Comparison of ENCODE assay signal across 1 cellular context in the genomic region with DNA sequence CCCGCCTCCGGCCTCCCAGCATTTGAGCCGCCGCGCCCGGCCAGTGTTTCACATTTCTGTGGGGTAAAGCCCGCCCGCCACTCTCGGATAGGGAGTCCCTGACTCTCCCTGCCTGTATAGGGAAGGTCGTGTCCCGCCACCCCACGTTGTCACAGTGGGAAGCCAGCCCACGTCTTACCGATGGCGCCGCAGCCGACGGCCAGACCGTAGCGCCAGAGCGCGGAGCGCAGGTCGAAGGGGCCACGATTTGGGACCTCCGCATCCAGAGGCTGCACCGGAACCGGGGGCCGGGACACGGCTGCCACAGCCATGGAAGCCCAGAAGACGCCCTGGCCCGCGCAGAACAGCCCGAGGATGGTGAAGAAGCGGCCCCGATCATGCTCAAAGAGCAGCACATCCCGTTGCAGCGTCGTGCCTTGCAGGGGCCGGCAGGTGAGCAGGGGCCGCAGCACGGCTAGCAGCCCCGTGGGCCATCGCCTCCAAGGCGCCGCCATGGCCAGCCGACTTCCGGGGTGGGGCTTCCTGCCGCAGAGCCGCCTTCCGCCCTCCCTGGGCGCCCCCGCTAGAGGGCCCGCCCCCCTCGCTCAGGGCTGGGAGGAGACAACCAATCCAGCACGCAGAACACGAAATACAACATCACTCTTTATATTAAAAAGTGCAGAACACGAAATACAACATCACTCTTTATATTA.
A peak's percentile ranks its signal among the peaks of the same experiment; 100 is the strongest.
TF ChIP-seq lines count a peak whose summit lies in the region.

A gene with protein sequence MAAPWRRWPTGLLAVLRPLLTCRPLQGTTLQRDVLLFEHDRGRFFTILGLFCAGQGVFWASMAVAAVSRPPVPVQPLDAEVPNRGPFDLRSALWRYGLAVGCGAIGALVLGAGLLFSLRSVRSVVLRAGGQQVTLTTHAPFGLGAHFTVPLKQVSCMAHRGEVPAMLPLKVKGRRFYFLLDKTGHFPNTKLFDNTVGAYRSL (minus strand): TSS at position 506 of the 692 bp plus-strand sequence. CDS start 12 bp downstream, at position 494.

TF ChIP-seq in HepG2, 621 proteins besides CTCF, POLR2A, EP300 and RAD21 (continued from another document and continues in another):
- TF ChIP-seq, protein P1, sequence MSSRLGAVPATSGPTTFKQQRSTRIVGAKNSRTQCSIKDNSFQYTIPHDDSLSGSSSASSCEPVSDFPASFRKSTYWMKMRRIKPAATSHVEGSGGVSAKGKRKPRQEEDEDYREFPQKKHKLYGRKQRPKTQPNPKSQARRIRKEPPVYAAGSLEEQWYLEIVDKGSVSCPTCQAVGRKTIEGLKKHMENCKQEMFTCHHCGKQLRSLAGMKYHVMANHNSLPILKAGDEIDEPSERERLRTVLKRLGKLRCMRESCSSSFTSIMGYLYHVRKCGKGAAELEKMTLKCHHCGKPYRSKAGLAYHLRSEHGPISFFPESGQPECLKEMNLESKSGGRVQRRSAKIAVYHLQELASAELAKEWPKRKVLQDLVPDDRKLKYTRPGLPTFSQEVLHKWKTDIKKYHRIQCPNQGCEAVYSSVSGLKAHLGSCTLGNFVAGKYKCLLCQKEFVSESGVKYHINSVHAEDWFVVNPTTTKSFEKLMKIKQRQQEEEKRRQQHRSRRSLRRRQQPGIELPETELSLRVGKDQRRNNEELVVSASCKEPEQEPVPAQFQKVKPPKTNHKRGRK (CRISPR knock-in tag; IDR thresholded peaks at IDR 0.05), result no peak
- TF ChIP-seq HOXD1 (CRISPR knock-in tag; IDR thresholded peaks at IDR 0.05) (no peak), ZNF569 (CRISPR knock-in tag; IDR thresholded peaks at IDR 0.05; ENCODE audit: borderline replicate concordance) (no peak), ZFP36L1 (CRISPR knock-in tag; IDR thresholded peaks at IDR 0.05) (0 out of 2 replicates have a peak, but pooled peaks have one; percentile 86), PHF20 (CRISPR knock-in tag; IDR thresholded peaks at IDR 0.05) (peak; percentile 89), RBFOX2 (IDR thresholded peaks at IDR 0.05; ENCODE audit: low read depth, low read length) (peak; percentile 99), ZNF615 (CRISPR knock-in tag; IDR thresholded peaks at IDR 0.05; ENCODE audit: borderline replicate concordance) (no peak), RBAK (CRISPR knock-in tag; IDR thresholded peaks at IDR 0.05) (no peak), TOPORS (CRISPR knock-in tag; IDR thresholded peaks at IDR 0.05) (peak; percentile 38; the same call in 1 of the 2 replicates), ZNF329 (CRISPR knock-in tag; IDR thresholded peaks at IDR 0.05; ENCODE audit: low read depth) (no peak), CCAR2 (optimal IDR thresholded peaks at IDR 0.05; ENCODE audit: low read depth, low read length) (no peak), MEIS1 (CRISPR knock-in tag; IDR thresholded peaks at IDR 0.05; ENCODE audit: borderline replicate concordance) (no peak), RFXANK (CRISPR knock-in tag; IDR thresholded peaks at IDR 0.05) (no peak), ZBTB7B (CRISPR knock-in tag; IDR thresholded peaks at IDR 0.05) (peak; percentile 76), THAP11 (CRISPR knock-in tag; IDR thresholded peaks at IDR 0.05) (peak; percentile 85), ZSCAN22 (CRISPR knock-in tag; IDR thresholded peaks at IDR 0.05) (no peak), SP2 (CRISPR knock-in tag; IDR thresholded peaks at IDR 0.05) (peak; percentile 76), DNMT1 (CRISPR knock-in tag; IDR thresholded peaks at IDR 0.05) (no peak), ZSCAN29 (CRISPR knock-in tag; conservative IDR thresholded peaks at IDR 0.05) (no peak), ZBTB21 (CRISPR knock-in tag; IDR thresholded peaks at IDR 0.05) (no peak), SKI (IDR thresholded peaks at IDR 0.05; ENCODE audit: partially characterized antibody) (no peak), FOXA3 (CRISPR knock-in tag; IDR thresholded peaks at IDR 0.05) (peak; percentile 38; the same call in 1 of the 2 replicates), ZNF431 (CRISPR knock-in tag; IDR thresholded peaks at IDR 0.05; ENCODE audit: borderline replicate concordance, low read depth) (0 out of 2 replicates have a peak, but pooled peaks have one; percentile 59), ELF1 (CRISPR knock-in tag; IDR thresholded peaks at IDR 0.05) (peak; percentile 92), ZNF263 (CRISPR knock-in tag; IDR thresholded peaks at IDR 0.05) (no peak), ZNF343 (CRISPR knock-in tag; IDR thresholded peaks at IDR 0.05) (no peak), ZNF775 (CRISPR knock-in tag; IDR thresholded peaks at IDR 0.05; ENCODE audit: borderline replicate concordance) (no peak), KLF12 (CRISPR knock-in tag; IDR thresholded peaks at IDR 0.05; ENCODE audit: borderline replicate concordance) (no peak), HMGA1 (CRISPR knock-in tag; conservative IDR thresholded peaks at IDR 0.05) (no peak), SIX1 (CRISPR knock-in tag; IDR thresholded peaks at IDR 0.05; ENCODE audit: borderline replicate concordance) (no peak), PAWR (CRISPR knock-in tag; IDR thresholded peaks at IDR 0.05; ENCODE audit: borderline replicate concordance) (no peak), TEAD3 (CRISPR knock-in tag; optimal IDR thresholded peaks at IDR 0.05; ENCODE audit: borderline replicate concordance) (no peak), TOE1 (CRISPR knock-in tag; IDR thresholded peaks at IDR 0.05) (no peak)
- TF ChIP-seq, protein P2, sequence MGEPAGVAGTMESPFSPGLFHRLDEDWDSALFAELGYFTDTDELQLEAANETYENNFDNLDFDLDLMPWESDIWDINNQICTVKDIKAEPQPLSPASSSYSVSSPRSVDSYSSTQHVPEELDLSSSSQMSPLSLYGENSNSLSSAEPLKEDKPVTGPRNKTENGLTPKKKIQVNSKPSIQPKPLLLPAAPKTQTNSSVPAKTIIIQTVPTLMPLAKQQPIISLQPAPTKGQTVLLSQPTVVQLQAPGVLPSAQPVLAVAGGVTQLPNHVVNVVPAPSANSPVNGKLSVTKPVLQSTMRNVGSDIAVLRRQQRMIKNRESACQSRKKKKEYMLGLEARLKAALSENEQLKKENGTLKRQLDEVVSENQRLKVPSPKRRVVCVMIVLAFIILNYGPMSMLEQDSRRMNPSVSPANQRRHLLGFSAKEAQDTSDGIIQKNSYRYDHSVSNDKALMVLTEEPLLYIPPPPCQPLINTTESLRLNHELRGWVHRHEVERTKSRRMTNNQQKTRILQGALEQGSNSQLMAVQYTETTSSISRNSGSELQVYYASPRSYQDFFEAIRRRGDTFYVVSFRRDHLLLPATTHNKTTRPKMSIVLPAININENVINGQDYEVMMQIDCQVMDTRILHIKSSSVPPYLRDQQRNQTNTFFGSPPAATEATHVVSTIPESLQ (CRISPR knock-in tag; conservative IDR thresholded peaks at IDR 0.05), result no peak
- TF ChIP-seq, protein P3, sequence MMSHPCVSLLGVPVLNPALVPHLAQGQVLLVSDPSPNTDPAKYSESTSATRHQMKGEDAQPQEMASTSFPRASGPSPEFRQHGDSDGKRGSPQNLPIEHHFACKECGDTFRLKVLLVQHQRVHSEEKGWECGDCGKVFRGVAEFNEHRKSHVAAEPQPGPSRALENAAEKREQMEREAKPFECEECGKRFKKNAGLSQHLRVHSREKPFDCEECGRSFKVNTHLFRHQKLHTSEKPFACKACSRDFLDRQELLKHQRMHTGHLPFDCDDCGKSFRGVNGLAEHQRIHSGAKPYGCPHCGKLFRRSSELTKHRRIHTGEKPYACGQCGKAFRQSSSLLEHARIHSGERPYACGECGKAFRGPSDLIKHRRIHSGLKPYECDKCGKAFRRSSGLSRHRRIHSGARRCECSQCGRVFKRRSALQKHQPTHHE (CRISPR knock-in tag; IDR thresholded peaks at IDR 0.05; ENCODE audit: borderline replicate concordance), result no peak
- TF ChIP-seq, protein P4, sequence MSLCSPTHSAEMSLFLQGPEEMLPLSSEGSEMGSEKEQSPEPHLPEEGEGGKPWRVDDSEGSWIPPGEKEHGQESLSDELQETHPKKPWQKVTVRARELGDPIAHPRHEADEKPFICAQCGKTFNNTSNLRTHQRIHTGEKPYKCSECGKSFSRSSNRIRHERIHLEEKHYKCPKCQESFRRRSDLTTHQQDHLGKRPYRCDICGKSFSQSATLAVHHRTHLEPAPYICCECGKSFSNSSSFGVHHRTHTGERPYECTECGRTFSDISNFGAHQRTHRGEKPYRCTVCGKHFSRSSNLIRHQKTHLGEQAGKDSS (CRISPR knock-in tag; IDR thresholded peaks at IDR 0.05; ENCODE audit: borderline replicate concordance, low read depth), result peak; percentile 51; the same call in 1 of the 2 replicates
- TF ChIP-seq, protein P5, sequence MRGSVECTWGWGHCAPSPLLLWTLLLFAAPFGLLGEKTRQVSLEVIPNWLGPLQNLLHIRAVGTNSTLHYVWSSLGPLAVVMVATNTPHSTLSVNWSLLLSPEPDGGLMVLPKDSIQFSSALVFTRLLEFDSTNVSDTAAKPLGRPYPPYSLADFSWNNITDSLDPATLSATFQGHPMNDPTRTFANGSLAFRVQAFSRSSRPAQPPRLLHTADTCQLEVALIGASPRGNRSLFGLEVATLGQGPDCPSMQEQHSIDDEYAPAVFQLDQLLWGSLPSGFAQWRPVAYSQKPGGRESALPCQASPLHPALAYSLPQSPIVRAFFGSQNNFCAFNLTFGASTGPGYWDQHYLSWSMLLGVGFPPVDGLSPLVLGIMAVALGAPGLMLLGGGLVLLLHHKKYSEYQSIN (CRISPR knock-in tag; IDR thresholded peaks at IDR 0.05; ENCODE audit: borderline replicate concordance), result no peak
- TF ChIP-seq, protein P6, sequence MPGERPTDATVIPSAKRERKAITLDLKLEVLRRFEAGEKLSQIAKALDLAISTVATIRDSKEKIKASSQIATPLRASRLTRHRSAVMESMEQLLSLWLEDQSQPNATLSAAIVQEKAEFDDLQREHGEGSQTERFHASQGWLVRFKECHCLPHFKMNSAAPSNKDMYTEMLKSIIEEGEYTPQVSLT (CRISPR knock-in tag; IDR thresholded peaks at IDR 0.05; ENCODE audit: borderline replicate concordance, low read depth), result no peak
- TF ChIP-seq, protein P7, sequence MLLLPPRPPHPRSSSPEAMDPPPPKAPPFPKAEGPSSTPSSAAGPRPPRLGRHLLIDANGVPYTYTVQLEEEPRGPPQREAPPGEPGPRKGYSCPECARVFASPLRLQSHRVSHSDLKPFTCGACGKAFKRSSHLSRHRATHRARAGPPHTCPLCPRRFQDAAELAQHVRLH (CRISPR knock-in tag; IDR thresholded peaks at IDR 0.05; ENCODE audit: borderline replicate concordance, low read depth), result peak; percentile 89
- TF ChIP-seq, protein P8, sequence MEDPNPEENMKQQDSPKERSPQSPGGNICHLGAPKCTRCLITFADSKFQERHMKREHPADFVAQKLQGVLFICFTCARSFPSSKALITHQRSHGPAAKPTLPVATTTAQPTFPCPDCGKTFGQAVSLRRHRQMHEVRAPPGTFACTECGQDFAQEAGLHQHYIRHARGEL (CRISPR knock-in tag; IDR thresholded peaks at IDR 0.05), result peak; percentile 54; the same call in 1 of the 2 replicates
- TF ChIP-seq, protein P9, sequence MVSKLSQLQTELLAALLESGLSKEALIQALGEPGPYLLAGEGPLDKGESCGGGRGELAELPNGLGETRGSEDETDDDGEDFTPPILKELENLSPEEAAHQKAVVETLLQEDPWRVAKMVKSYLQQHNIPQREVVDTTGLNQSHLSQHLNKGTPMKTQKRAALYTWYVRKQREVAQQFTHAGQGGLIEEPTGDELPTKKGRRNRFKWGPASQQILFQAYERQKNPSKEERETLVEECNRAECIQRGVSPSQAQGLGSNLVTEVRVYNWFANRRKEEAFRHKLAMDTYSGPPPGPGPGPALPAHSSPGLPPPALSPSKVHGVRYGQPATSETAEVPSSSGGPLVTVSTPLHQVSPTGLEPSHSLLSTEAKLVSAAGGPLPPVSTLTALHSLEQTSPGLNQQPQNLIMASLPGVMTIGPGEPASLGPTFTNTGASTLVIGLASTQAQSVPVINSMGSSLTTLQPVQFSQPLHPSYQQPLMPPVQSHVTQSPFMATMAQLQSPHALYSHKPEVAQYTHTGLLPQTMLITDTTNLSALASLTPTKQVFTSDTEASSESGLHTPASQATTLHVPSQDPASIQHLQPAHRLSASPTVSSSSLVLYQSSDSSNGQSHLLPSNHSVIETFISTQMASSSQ (IDR thresholded peaks at IDR 0.05; ENCODE audit: low read depth), result no peak
- TF ChIP-seq, protein P9 (CRISPR knock-in tag; IDR thresholded peaks at IDR 0.05; ENCODE audit: borderline replicate concordance), result no peak
- TF ChIP-seq, protein P10, sequence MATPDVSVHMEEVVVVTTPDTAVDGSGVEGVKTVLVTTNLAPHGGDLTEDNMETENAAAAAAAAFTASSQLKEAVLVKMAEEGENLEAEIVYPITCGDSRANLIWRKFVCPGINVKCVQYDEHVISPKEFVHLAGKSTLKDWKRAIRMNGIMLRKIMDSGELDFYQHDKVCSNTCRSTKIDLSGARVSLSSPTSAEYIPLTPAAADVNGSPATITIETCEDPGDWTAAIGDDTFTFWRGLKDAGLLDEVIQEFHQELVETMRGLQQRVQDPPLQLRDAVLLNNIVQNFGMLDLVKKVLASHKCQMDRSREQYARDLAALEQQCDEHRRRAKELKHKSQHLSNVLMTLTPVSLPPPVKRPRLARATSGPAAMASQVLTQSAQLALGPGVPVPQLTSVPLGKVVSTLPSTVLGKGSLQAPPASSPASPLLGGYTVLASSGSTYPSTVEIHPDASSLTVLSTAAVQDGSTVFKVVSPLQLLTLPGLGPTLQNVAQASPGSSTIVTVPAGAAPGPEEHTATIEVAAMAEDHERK (CRISPR knock-in tag; IDR thresholded peaks at IDR 0.05; ENCODE audit: low read depth), result no peak
